Comparison of ENCODE assay signal across 19 cellular contexts in the genomic region with DNA sequence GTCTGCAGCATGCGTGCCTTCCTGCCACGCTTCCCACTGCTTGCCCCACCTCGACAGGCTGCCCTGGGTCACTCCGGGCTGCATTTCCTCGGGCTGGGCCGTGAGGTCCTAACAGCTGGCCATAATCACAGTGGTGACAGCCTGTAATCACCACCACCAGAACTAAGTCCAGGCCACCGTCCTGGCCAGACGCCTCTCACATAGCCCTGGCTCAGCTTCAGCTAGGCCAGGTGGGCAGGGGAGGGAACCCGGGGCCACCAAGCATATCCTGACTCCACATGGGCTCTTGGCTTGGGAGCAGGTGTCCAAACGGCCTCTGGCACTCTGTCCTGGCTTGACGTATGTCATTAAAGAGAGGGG.
DNase-seq lines count a peak whose midpoint lies in the region; ATAC-seq, FAIRE-seq and TF ChIP-seq lines count a peak whose summit lies in the region.
"Had no signal": no experiment of that assay in that cellular context is flagged by ENCODE, and none has a peak within 500 bp of the region (broad histone marks: within the 10 kb centered on the region; RNA-seq: fewer than 3 reads in every experiment).

No MANE protein-coding gene starts in this region.

- no peak overlapping the region for H2BK12ac ChIP-seq in H9 (ENCODE audit: insufficient read length, low read depth, low read length)

- no peak overlapping the region for H2AK5ac ChIP-seq in H9 (ENCODE audit: insufficient read length, low read length)

- no peaks in the 10 kb centered on the region for H3K9me3 Mint-ChIP-seq in H9
- H3K9me3 Mint-ChIP-seq: CD14-positive monocyte had no signal

- no peak overlapping the region for H3K23ac ChIP-seq in H9 (ENCODE audit: insufficient read length, low read depth, low read length)

- H3K79me1 ChIP-seq in H9 (ENCODE audit: insufficient read depth, low read depth, low read length, poor library complexity, severe bottlenecking), result no peaks in the 10 kb centered on the region

- no peak for FAIRE-seq in HepG2 (lab: Jason Lieb, UNC)

- H3K27ac ChIP-seq in HepG2 (ENCODE audit: extremely low read length, insufficient read depth, low read length) (no peak overlapping the region), ascending aorta (no peak overlapping the region), H9 (ENCODE audit: insufficient read length, low read depth, low read length) (no peak overlapping the region), esophagus muscularis mucosa (replicated peaks in 1 of 4) (no peak overlapping the region)
- H3K27ac ChIP-seq: 22Rv1, Peyer's patch had no signal

- in situ Hi-C loops in HepG2 (cut with HindIII; ENCODE audit: extremely low pct_ligation_motif_present, low pct_unique_long_range_greater_than_20kb), result no loop called here

- no peak overlapping the region for H2BK120ac ChIP-seq in H9 (ENCODE audit: low read depth, low read length, poor library complexity, severe bottlenecking)

- H3K4me3 Mint-ChIP-seq in H9, result no peak overlapping the region
- H3K4me3 Mint-ChIP-seq: CD14-positive monocyte had no signal

- no TSS peak for BruUV-seq in HepG2 (replicated peaks; lab: Mats Ljungman, UMichigan)

- H3K36me3 ChIP-seq in HepG2 (replicated peaks in 1 of 2; ENCODE audit: control insufficient read depth in 1 of 2, insufficient read depth in 2 of 2, low read length in 2 of 2), result no peaks in the 10 kb centered on the region
- no peaks in the 10 kb centered on the region for H3K36me3 ChIP-seq in ascending aorta
- no peaks in the 10 kb centered on the region for H3K36me3 ChIP-seq in esophagus muscularis mucosa
- H3K36me3 ChIP-seq: Peyer's patch had no signal

- no peak overlapping the region for H3K4me3 ChIP-seq in HepG2 (replicated peaks in 1 of 3; ENCODE audit: insufficient read depth in 1 of 3, low read depth in 2 of 3, low read length in 3 of 3)
- H3K4me3 ChIP-seq in ascending aorta, result no peak overlapping the region
- H3K4me3 ChIP-seq in esophagus muscularis mucosa, result no peak overlapping the region
- H3K4me3 ChIP-seq: Peyer's patch had no signal

- peaks cover 2 to 36% of the 10 kb centered on the region in 2 experiments for H3K27me3 ChIP-seq in HepG2 (ENCODE audit: control insufficient read depth in 1 of 2, insufficient read depth in 2 of 2, low read length in 2 of 2)
- no peaks in the 10 kb centered on the region for H3K27me3 ChIP-seq in ascending aorta
- H3K27me3 ChIP-seq in H9 (ENCODE audit: insufficient read depth, low read length), result no peaks in the 10 kb centered on the region
- no peaks in the 10 kb centered on the region for H3K27me3 ChIP-seq in esophagus muscularis mucosa
- H3K27me3 ChIP-seq: Peyer's patch had no signal

- TF ChIP-seq POLR2A in HepG2 (IDR thresholded peaks at IDR 0.05; ENCODE audit: insufficient read depth in 1 of 2, low read depth in 2 of 2, low read length in 2 of 2) (no peak), esophagus muscularis mucosa (IDR thresholded peaks at IDR 0.05; ENCODE audit: low read depth) (no peak)

- H3K36me3 Mint-ChIP-seq in H9 (ENCODE audit: insufficient read depth in 1 of 3, low read depth in 3 of 3), result no peaks in the 10 kb centered on the region; a peak in 2 of 7 replicates
- H3K36me3 Mint-ChIP-seq: CD14-positive monocyte had no signal

- POLR2A ChIA-PET in HepG2 (lab: Yijun Ruan, JAX), result no interaction called here

- H3K23me2 ChIP-seq in H9 (ENCODE audit: insufficient read length, low read depth, low read length, poor library complexity, severe bottlenecking), result no peaks in the 10 kb centered on the region

- peak; percentile 88 for ATAC-seq in Right ventricle myocardium inferior
- ATAC-seq in left cardiac atrium, result peak; percentile 69 to 85
- peak; percentile 15; the same call in 2 of the 3 replicates for ATAC-seq in HepG2

- no peak overlapping the region for H3K14ac ChIP-seq in H9 (ENCODE audit: insufficient read depth, low read length)

- no peak overlapping the region for H2BK5ac ChIP-seq in H9 (ENCODE audit: insufficient read length, low read length)

- CTCF ChIA-PET in HepG2 (lab: Yijun Ruan, JAX; ENCODE audit: low intra/inter-chr PET ratio, low total read pairs), result no interaction called here

- H3K4me1 ChIP-seq in HepG2 (ENCODE audit: insufficient read depth, low read length) (peaks cover 38% of the 10 kb centered on the region), ascending aorta (peaks cover 3 to 7% of the 10 kb centered on the region in 2 donors), H9 (ENCODE audit: insufficient read depth, low read length) (no peaks in the 10 kb centered on the region), esophagus muscularis mucosa (peaks cover 18 to 27% (median 21%) of the 10 kb centered on the region in 4 donors)
- H3K4me1 ChIP-seq: Peyer's patch had no signal

- no peak overlapping the region for H3K4ac ChIP-seq in H9 (ENCODE audit: low read depth, low read length)

- H4K20me1 ChIP-seq in HepG2 (ENCODE audit: insufficient read depth, low read length) (no peaks in the 10 kb centered on the region), H9 (ENCODE audit: control insufficient read depth, insufficient read depth, insufficient read length) (no peaks in the 10 kb centered on the region)

- TF ChIP-seq RAD21 in HepG2 (CRISPR knock-in tag; IDR thresholded peaks at IDR 0.05), result no peak

- H2AFZ ChIP-seq in HepG2 (ENCODE audit: low read length) (no peak overlapping the region), H9 (ENCODE audit: low read length) (no peak overlapping the region)

- H3K9ac ChIP-seq in HepG2 (ENCODE audit: insufficient read depth, low read depth, low read length) (no peak overlapping the region), H9 (ENCODE audit: extremely low read depth, insufficient read length, low read length) (no peak overlapping the region)

- no peak overlapping the region for H3K56ac ChIP-seq in H9 (ENCODE audit: insufficient read length, low read depth, low read length)

- H3K27ac Mint-ChIP-seq in H9, result no peak overlapping the region; a peak in 1 of 7 replicates
- H3K27ac Mint-ChIP-seq: CD14-positive monocyte had no signal

- TF ChIP-seq EP300 in HepG2 (IDR thresholded peaks at IDR 0.05; ENCODE audit: low read depth in 2 of 2, low read length in 2 of 2) (no peak), HepG2 (CRISPR knock-in tag; IDR thresholded peaks at IDR 0.05; ENCODE audit: borderline replicate concordance) (no peak), esophagus muscularis mucosa (IDR thresholded peaks at IDR 0.05) (no peak)

- H3K9me3 ChIP-seq in HepG2 (ENCODE audit: low read length), result no peaks in the 10 kb centered on the region
- H3K9me3 ChIP-seq in ascending aorta, result no peaks in the 10 kb centered on the region
- no peaks in the 10 kb centered on the region for H3K9me3 ChIP-seq in H9 (ENCODE audit: control insufficient read depth, low read depth, low read length)
- no peaks in the 10 kb centered on the region for H3K9me3 ChIP-seq in esophagus muscularis mucosa
- H3K9me3 ChIP-seq: Peyer's patch had no signal

- no peak overlapping the region for H3K4me2 ChIP-seq in HepG2 (ENCODE audit: low read depth, low read length)
- H3K4me2 ChIP-seq in H9 (ENCODE audit: insufficient read depth, insufficient read length, low read length), result no peak overlapping the region

- no peak overlapping the region for H2BK20ac ChIP-seq in H9 (ENCODE audit: low read depth, low read length, poor library complexity, severe bottlenecking)

- H3K27me3 Mint-ChIP-seq in H9 (ENCODE audit: low read depth), result peaks cover 7% of the 10 kb centered on the region

- no peak overlapping the region for H3K18ac ChIP-seq in H9 (ENCODE audit: insufficient read length, low read depth, low read length)

- no peaks in the 10 kb centered on the region for H3K79me2 ChIP-seq in HepG2 (ENCODE audit: insufficient read depth, low read length)
- no peaks in the 10 kb centered on the region for H3K79me2 ChIP-seq in H9 (ENCODE audit: insufficient read depth, low read length)

- intact Hi-C loops in Right ventricle myocardium inferior (cut with DNase I), result no loop called here
- intact Hi-C loops in cardiac septum (cut with DNase I), result loop anchor here (10.0 kb wide), 1 partner anchor 287 kb away; no protein-coding TSS in a partner anchor
- intact Hi-C loops in left cardiac atrium (cut with DNase I), result no loop called here
- intact Hi-C loops in HepG2 (cut with micrococcal nuclease; ENCODE audit: unreplicated experiment), result no loop called here
- intact Hi-C loops in ascending aorta (cut with DNase I), result no loop called here
- intact Hi-C loops in esophagus muscularis mucosa (cut with DNase I), result no loop called here

- H4K91ac ChIP-seq in H9 (ENCODE audit: insufficient read length, low read depth, low read length), result no peak overlapping the region

- H4K5ac ChIP-seq in H9 (ENCODE audit: insufficient read length, low read depth, low read length), result no peak overlapping the region

- TF ChIP-seq CTCF in HepG2 (CRISPR knock-in tag; IDR thresholded peaks at IDR 0.05), result no peak
- TF ChIP-seq CTCF in ascending aorta (IDR thresholded peaks at IDR 0.05), result no peak
- no peak for TF ChIP-seq CTCF in H9 (conservative IDR thresholded peaks at IDR 0.05)
- no peak for TF ChIP-seq CTCF in esophagus muscularis mucosa (IDR thresholded peaks at IDR 0.05)

- H4K8ac ChIP-seq in H9 (replicated peaks; ENCODE audit: insufficient read length, low read depth, low read length), result no peak overlapping the region

- H3T11ph ChIP-seq in H9 (ENCODE audit: low read length), result no peak overlapping the region

- DNase-seq in Right ventricle myocardium inferior (ENCODE audit: missing footprints) (peak; percentile 72), cardiac septum (ENCODE audit: low spot score) (no peak), left cardiac atrium (peak; percentile 45), HepG2 (ENCODE audit: low spot score) (no peak), ascending aorta (ENCODE audit: low spot score in 2 of 2) (no peak), H9 (no peak), esophagus muscularis mucosa (ENCODE audit: extremely low spot score) (no peak), cerebellar nuclear complex (lab: John Stamatoyannopoulos, UW) (no peak)
- DNase-seq: GDM1; H7; NCI-H1105; NCI-H2081; NCI-H2171 treated with DMSO at 0.1 percent for 48 hours; NCI-H446; NCI-H526 treated with DMSO at 0.1 percent for 48 hours; NK-92 treated with Interleukin-12 subunit alpha and Interleukin-12 subunit beta, amount 100 ng/mL, for 24 hours; Peyer's patch had no signal

- 51% methylated on average over 5 of the region's 11 CpGs for WGBS in HepG2 (ENCODE audit: low lambda C conversion rate)
- no CpG with 5 or more reads among the region's 11 CpGs for WGBS in H9 (ENCODE audit: extremely low coverage, insufficient read length, low lambda C conversion rate)
- 89% methylated on average over 7 of the region's 11 CpGs for WGBS in esophagus muscularis mucosa

- no peak overlapping the region for H2BK15ac ChIP-seq in H9 (ENCODE audit: low read depth, low read length)

- H3K4me1 Mint-ChIP-seq in H9, result peaks cover 2 to 7% of the 10 kb centered on the region in 2 experiments; a peak in 2 of 4 replicates
- H3K4me1 Mint-ChIP-seq: CD14-positive monocyte had no signal

TF ChIP-seq in HepG2, 621 proteins besides CTCF, POLR2A, EP300 and RAD21 (continues in another document):
- TF ChIP-seq ZNF251 (CRISPR knock-in tag; IDR thresholded peaks at IDR 0.05), result no peak
- no peak for TF ChIP-seq SOX5 (CRISPR knock-in tag; IDR thresholded peaks at IDR 0.05; ENCODE audit: borderline replicate concordance)
- TF ChIP-seq ZNF788 (CRISPR knock-in tag; IDR thresholded peaks at IDR 0.05; ENCODE audit: borderline replicate concordance), result no peak
- TF ChIP-seq TMF1 (CRISPR knock-in tag; IDR thresholded peaks at IDR 0.05; ENCODE audit: low read depth), result no peak

Comparison
In these comparisons a context has a peak if more than half of its experiments do, and no peak if none do; other contexts are left out.
1. DNase-seq: peak in Right ventricle myocardium inferior (single experiment) and left cardiac atrium (single experiment); none in cardiac septum (single experiment), HepG2 (single experiment), ascending aorta (0 of 2), H9 (single experiment), esophagus muscularis mucosa (single experiment) and cerebellar nuclear complex (0 of 2).
2. ATAC-seq: peak in every context shown above with its lines; median percentile 88 in Right ventricle myocardium inferior; 77 in left cardiac atrium; 15 in HepG2.